9 cellular contexts compared by ENCODE assay signal in the genomic region with DNA sequence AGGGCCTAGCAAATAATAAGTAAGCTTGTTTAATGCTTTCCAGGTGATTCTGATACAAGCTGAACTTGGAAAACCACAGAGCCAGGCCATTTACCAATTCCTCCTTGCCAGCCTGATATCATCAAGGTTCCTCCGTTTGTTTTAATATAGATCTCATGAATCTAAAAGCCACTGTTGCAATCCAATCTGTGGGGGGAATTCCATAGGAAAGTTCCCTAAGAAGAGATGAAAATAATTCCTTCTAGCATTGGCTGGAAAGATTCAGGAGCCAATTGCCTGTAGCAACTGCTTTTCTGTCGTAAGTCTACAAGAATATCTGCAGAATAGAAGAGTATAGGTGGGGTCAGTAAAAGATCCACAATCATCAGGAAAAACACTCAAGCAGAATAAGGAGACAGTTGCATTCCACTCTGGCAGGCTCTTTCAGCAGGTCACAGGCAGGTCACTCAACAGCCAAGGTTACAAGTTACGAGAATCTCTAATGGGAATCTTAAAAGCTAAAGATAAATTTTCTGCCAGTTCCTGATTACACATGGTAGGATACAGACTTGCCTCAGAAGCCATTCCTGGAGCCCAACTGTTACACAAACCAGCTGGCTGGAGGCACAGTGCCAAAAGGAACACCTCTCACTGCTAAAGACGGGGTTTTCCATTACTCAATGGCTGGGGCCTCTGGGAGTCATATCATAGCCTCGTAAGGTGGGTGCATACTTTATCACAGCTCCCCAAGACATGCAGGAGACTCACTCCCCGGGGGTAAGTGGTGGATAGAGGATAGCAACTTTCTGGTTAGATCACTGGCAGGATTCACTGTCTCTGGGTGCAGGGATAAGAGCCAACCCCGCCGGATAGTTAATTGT. TPM values are rescaled to one million over a fixed set of nuclear protein-coding genes. Genes with fewer than 3 reads are reported as not detected.
DNase-seq lines count a peak whose midpoint lies in the region; ATAC-seq and TF ChIP-seq lines count a peak whose summit lies in the region.
"Had no signal": no experiment of that assay in that cellular context is flagged by ENCODE, and none has a peak within 500 bp of the region (broad histone marks: within the 10 kb centered on the region; RNA-seq: fewer than 3 reads in every experiment).

No MANE protein-coding gene starts in this region.

- no peak overlapping the region for H3K4me3 Mint-ChIP-seq in activated CD4-positive, alpha-beta T cell treated with anti-CD3 and anti-CD28 coated beads, Interleukin-2, amount 10 ng/mL, durations not matched to agents 24 days and 14 days
- no peak overlapping the region for H3K4me3 Mint-ChIP-seq in activated naive CD4-positive, alpha-beta T cell treated with anti-CD3 and anti-CD28 coated beads, Interleukin-2, amount 10 ng/mL, durations not matched to agents 7 days and 5 days
- no peak overlapping the region for H3K4me3 Mint-ChIP-seq in activated CD8-positive, alpha-beta T cell treated with anti-CD3 and anti-CD28 coated beads for 36 hours

- no peak overlapping the region for H3K4me3 ChIP-seq in adipocyte (ENCODE audit: low read length)

- no peaks in the 10 kb centered on the region for H3K9me3 ChIP-seq in adipocyte (ENCODE audit: control insufficient read depth, low read length)

- peaks cover 10% of the 10 kb centered on the region for H3K27me3 Mint-ChIP-seq in activated CD4-positive, alpha-beta T cell treated with anti-CD3 and anti-CD28 coated beads, Interleukin-2, amount 10 ng/mL, durations not matched to agents 24 days and 14 days
- H3K27me3 Mint-ChIP-seq in activated naive CD4-positive, alpha-beta T cell treated with anti-CD3 and anti-CD28 coated beads, Interleukin-2, amount 10 ng/mL, durations not matched to agents 7 days and 5 days: peaks cover 4% of the 10 kb centered on the region
- no peaks in the 10 kb centered on the region for H3K27me3 Mint-ChIP-seq in activated CD8-positive, alpha-beta T cell treated with anti-CD3 and anti-CD28 coated beads for 36 hours

- H3K27ac Mint-ChIP-seq in activated CD4-positive, alpha-beta T cell treated with anti-CD3 and anti-CD28 coated beads, Interleukin-2, amount 10 ng/mL, durations not matched to agents 24 days and 14 days: no peak overlapping the region
- H3K27ac Mint-ChIP-seq in activated naive CD4-positive, alpha-beta T cell treated with anti-CD3 and anti-CD28 coated beads, Interleukin-2, amount 10 ng/mL, durations not matched to agents 7 days and 5 days: no peak overlapping the region
- H3K27ac Mint-ChIP-seq in activated CD8-positive, alpha-beta T cell treated with anti-CD3 and anti-CD28 coated beads for 36 hours: no peak overlapping the region

- CTCF ChIA-PET in activated naive CD4-positive, alpha-beta T cell treated with anti-CD3 and anti-CD28 coated beads, Interleukin-2, amount 10 ng/mL, durations not matched to agents 7 days and 5 days (lab: Charles Lee): no interaction called here
- CTCF ChIA-PET in activated CD8-positive, alpha-beta T cell treated with anti-CD3 and anti-CD28 coated beads for 36 hours (lab: Charles Lee): interaction anchor here (1.4 kb wide), 1 partner anchor 9 kb away, joined by 3 read pairs; no protein-coding TSS in a partner anchor

- no peaks in the 10 kb centered on the region for H3K27me3 ChIP-seq in adipocyte (replicated peaks; ENCODE audit: control insufficient read depth, insufficient read depth, low read length)

- TF ChIP-seq CTCF in activated CD8-positive, alpha-beta T cell treated with anti-CD3 and anti-CD28 coated beads for 36 hours (IDR thresholded peaks at IDR 0.05): no peak

- H3K36me3 Mint-ChIP-seq in activated CD4-positive, alpha-beta T cell treated with anti-CD3 and anti-CD28 coated beads, Interleukin-2, amount 10 ng/mL, durations not matched to agents 24 days and 14 days (ENCODE audit: low read depth): no peaks in the 10 kb centered on the region
- H3K36me3 Mint-ChIP-seq in activated naive CD4-positive, alpha-beta T cell treated with anti-CD3 and anti-CD28 coated beads, Interleukin-2, amount 10 ng/mL, durations not matched to agents 7 days and 5 days: no peaks in the 10 kb centered on the region
- H3K36me3 Mint-ChIP-seq in activated CD8-positive, alpha-beta T cell treated with anti-CD3 and anti-CD28 coated beads for 36 hours (ENCODE audit: low read depth): no peaks in the 10 kb centered on the region

- no peak overlapping the region for H3K9ac ChIP-seq in adipocyte (ENCODE audit: low read length)

- peak; percentile 81 for DNase-seq in G401 (ENCODE audit: low spot score)
- peak; percentile 69 for DNase-seq in adipocyte (ENCODE audit: low read depth)
- DNase-seq in cardiac septum (ENCODE audit: low spot score): peak; percentile 78
- peak; percentile 8 for DNase-seq in retina
- DNase-seq in activated CD4-positive, alpha-beta T cell treated with anti-CD3 and anti-CD28 coated beads, Interleukin-2, amount 10 ng/mL, durations not matched to agents 24 days and 14 days: no peak
- no peak for DNase-seq in activated naive CD4-positive, alpha-beta T cell treated with anti-CD3 and anti-CD28 coated beads, Interleukin-2, amount 10 ng/mL, durations not matched to agents 7 days and 5 days
- DNase-seq in activated CD8-positive, alpha-beta T cell treated with anti-CD3 and anti-CD28 coated beads for 36 hours: no peak
- no peak for DNase-seq in NCI-H2029 treated with DMSO at 0.1 percent for 48 hours (lab: John Stamatoyannopoulos, UW)
- DNase-seq: activated naive CD4-positive, alpha-beta T cell treated with anti-CD3 and anti-CD28 coated beads, Interleukin-2, amount 50 U/mL, for 16 hours had no signal

- no peak for ATAC-seq in activated CD8-positive, alpha-beta T cell treated with anti-CD3 and anti-CD28 coated beads for 36 hours

- POLR2A ChIA-PET in activated CD8-positive, alpha-beta T cell treated with anti-CD3 and anti-CD28 coated beads for 36 hours (lab: Charles Lee): no interaction called here

- no peaks in the 10 kb centered on the region for H3K36me3 ChIP-seq in adipocyte (ENCODE audit: control insufficient read depth, insufficient read depth, low read length, severe bottlenecking)

- intact Hi-C loops in cardiac septum (cut with DNase I): loop anchor here (5.0 kb wide), 1 partner anchor 34 kb away; no protein-coding TSS in a partner anchor
- intact Hi-C loops in activated CD4-positive, alpha-beta T cell treated with anti-CD3 and anti-CD28 coated beads, Interleukin-2, amount 10 ng/mL, durations not matched to agents 24 days and 14 days (cut with micrococcal nuclease): no loop called here
- intact Hi-C loops in activated CD8-positive, alpha-beta T cell treated with anti-CD3 and anti-CD28 coated beads for 36 hours (cut with micrococcal nuclease): no loop called here

- peaks cover 11% of the 10 kb centered on the region for H3K4me1 ChIP-seq in adipocyte (ENCODE audit: control insufficient read depth, insufficient read depth, low read length)

- H3K9me3 Mint-ChIP-seq in activated CD4-positive, alpha-beta T cell treated with anti-CD3 and anti-CD28 coated beads, Interleukin-2, amount 10 ng/mL, durations not matched to agents 24 days and 14 days: no peaks in the 10 kb centered on the region
- no peaks in the 10 kb centered on the region for H3K9me3 Mint-ChIP-seq in activated naive CD4-positive, alpha-beta T cell treated with anti-CD3 and anti-CD28 coated beads, Interleukin-2, amount 10 ng/mL, durations not matched to agents 7 days and 5 days
- no peaks in the 10 kb centered on the region for H3K9me3 Mint-ChIP-seq in activated CD8-positive, alpha-beta T cell treated with anti-CD3 and anti-CD28 coated beads for 36 hours

- in situ Hi-C loops in G401 (cut with HindIII; ENCODE audit: low sequenced_read_pairs): no loop called here

- H3K4me1 Mint-ChIP-seq in activated CD4-positive, alpha-beta T cell treated with anti-CD3 and anti-CD28 coated beads, Interleukin-2, amount 10 ng/mL, durations not matched to agents 24 days and 14 days: no peaks in the 10 kb centered on the region
- H3K4me1 Mint-ChIP-seq in activated naive CD4-positive, alpha-beta T cell treated with anti-CD3 and anti-CD28 coated beads, Interleukin-2, amount 10 ng/mL, durations not matched to agents 7 days and 5 days: no peaks in the 10 kb centered on the region
- H3K4me1 Mint-ChIP-seq in activated CD8-positive, alpha-beta T cell treated with anti-CD3 and anti-CD28 coated beads for 36 hours (ENCODE audit: low read depth): no peaks in the 10 kb centered on the region

RNA-seq across cellular contexts. Expression of gene FGD6, which starts 43.6 kb away (rescaled TPM):
- 3.8 and 3.9 TPM in 2 replicates for total RNA-seq in G401 (2014; rRNA removed; shearing (Covaris generic))
- total RNA-seq in cardiac septum: 19.9 TPM
- 0.45 and 0.70 TPM in 2 replicates for total RNA-seq in activated CD4-positive, alpha-beta T cell treated with anti-CD3 and anti-CD28 coated beads, Interleukin-2, amount 10 ng/mL, durations not matched to agents 24 days and 14 days
- under 1 TPM; 0.41 to 0.54 TPM for total RNA-seq in activated CD8-positive, alpha-beta T cell treated with anti-CD3 and anti-CD28 coated beads for 36 hours

RNA-seq across cellular contexts. Expression of gene VEZT, which starts 44.0 kb away (rescaled TPM):
- 32.2 and 50.3 TPM in 2 replicates for total RNA-seq in G401 (2014; rRNA removed; shearing (Covaris generic))
- total RNA-seq in cardiac septum: 77.4 TPM
- total RNA-seq in activated CD4-positive, alpha-beta T cell treated with anti-CD3 and anti-CD28 coated beads, Interleukin-2, amount 10 ng/mL, durations not matched to agents 24 days and 14 days: 57.7 and 58.8 TPM in 2 replicates
- total RNA-seq in activated CD8-positive, alpha-beta T cell treated with anti-CD3 and anti-CD28 coated beads for 36 hours: 10 to 100 TPM; 46.9 to 51.7 TPM

Comparison
In these comparisons a context has a peak if more than half of its experiments do, and no peak if none do; other contexts are left out.
1. DNase-seq: peak in G401 (single experiment), adipocyte (single experiment), cardiac septum (single experiment) and retina (single experiment); none in activated CD4-positive, alpha-beta T cell treated with anti-CD3 and anti-CD28 coated beads, Interleukin-2, amount 10 ng/mL, durations not matched to agents 24 days and 14 days (single experiment), activated naive CD4-positive, alpha-beta T cell treated with anti-CD3 and anti-CD28 coated beads, Interleukin-2, amount 10 ng/mL, durations not matched to agents 7 days and 5 days (single experiment), activated CD8-positive, alpha-beta T cell treated with anti-CD3 and anti-CD28 coated beads for 36 hours (single experiment) and NCI-H2029 treated with DMSO at 0.1 percent for 48 hours (single experiment).